Comparison of ENCODE assay signal across 14 cellular contexts in genomic region chr1:31877544-31877943, GRCh38.
"Had no signal": no experiment of that assay in that cellular context is flagged by ENCODE, and none has a peak within 500 bp of the region (broad histone marks: within the 10 kb centered on the region; RNA-seq: fewer than 3 reads in every experiment).

No MANE protein-coding gene starts in this region.

- H3K4me3 ChIP-seq: cardiac muscle cell, gastrocnemius medialis, heart right ventricle, lung, transverse colon had no signal

- H3K27me3 ChIP-seq: cardiac muscle cell, gastrocnemius medialis, heart right ventricle, neutrophil, transverse colon had no signal

- H3K9me3 ChIP-seq: gastrocnemius medialis, neutrophil, transverse colon had no signal

- ATAC-seq: activated T-helper 17 cell treated with anti-CD3 and anti-CD28 coated beads, Interleukin-2, amount 50 U/mL, for 72 hours; gastrocnemius medialis had no signal

- H3K36me3 Mint-ChIP-seq: naive B cell had no signal

- H3K9me3 Mint-ChIP-seq: activated T-helper 17 cell treated with anti-CD3 and anti-CD28 coated beads, Interleukin-2, amount 50 U/mL, for 72 hours; naive B cell had no signal

- H3K4me3 Mint-ChIP-seq: activated T-helper 17 cell treated with anti-CD3 and anti-CD28 coated beads, Interleukin-2, amount 50 U/mL, for 72 hours had no signal

- H3K27ac Mint-ChIP-seq: activated T-helper 17 cell treated with anti-CD3 and anti-CD28 coated beads, Interleukin-2, amount 50 U/mL, for 72 hours had no signal

- H3K4me1 ChIP-seq: gastrocnemius medialis, transverse colon had no signal

- DNase-seq: activated CD4-positive, alpha-beta T cell treated with anti-CD3 and anti-CD28 coated beads, Interleukin-2, amount 50 U/mL, for 48 hours; activated naive CD4-positive, alpha-beta T cell treated with Interleukin-2 at 50 U/mL for 16 hours; heart right ventricle; left cardiac atrium; naive B cell; retina; stimulated activated naive CD4-positive, alpha-beta T cell treated with Interleukin-2 at 50 U/mL for 16 hours; transverse colon had no signal

- H3K27me3 Mint-ChIP-seq: activated T-helper 17 cell treated with anti-CD3 and anti-CD28 coated beads, Interleukin-2, amount 50 U/mL, for 72 hours; naive B cell had no signal

- H3K27ac ChIP-seq: cardiac muscle cell, epithelial cell of prostate, gastrocnemius medialis, heart right ventricle, neutrophil, transverse colon had no signal

- H3K36me3 ChIP-seq: cardiac muscle cell, gastrocnemius medialis, heart right ventricle, neutrophil, transverse colon had no signal
